In genomic region chr4:165569031-165569430, GRCh38 we compare ENCODE assay signal across 20 cellular contexts.
DNase-seq lines count a peak whose midpoint lies in the region; ATAC-seq, FAIRE-seq and TF ChIP-seq lines count a peak whose summit lies in the region.
"Had no signal": no experiment of that assay in that cellular context is flagged by ENCODE, and none has a peak within 500 bp of the region (broad histone marks: within the 10 kb centered on the region; RNA-seq: fewer than 3 reads in every experiment).

No MANE protein-coding gene starts in this region.

- FAIRE-seq in astrocyte (lab: Jason Lieb, UNC), result no peak
- FAIRE-seq: A549, D721Med, GM12891, GM19239 had no signal

- H3K36me3 Mint-ChIP-seq in astrocyte (ENCODE audit: low read depth, unreplicated experiment), result no peaks in the 10 kb centered on the region
- H3K36me3 Mint-ChIP-seq in activated T-cell treated with anti-CD3 and anti-CD28 coated beads, Interleukin-2, amount 50 U/mL, for 24 hours (ENCODE audit: low read depth), result no peaks in the 10 kb centered on the region
- H3K36me3 Mint-ChIP-seq: CD8-positive, alpha-beta T cell had no signal

- no peak for TF ChIP-seq CTCF in astrocyte (IDR thresholded peaks at IDR 0.05; ENCODE audit: insufficient read depth, low read depth, low read length)

- no peaks in the 10 kb centered on the region for H3K27me3 ChIP-seq in astrocyte (ENCODE audit: insufficient read depth, low read length)
- H3K27me3 ChIP-seq: BLaER1 treated with 17β-estradiol and CSF1 and Interleukin-3, amounts not matched to agents 10 nM and 100 nM had no signal

- H3K9me3 ChIP-seq in astrocyte (ENCODE audit: insufficient read depth, low read depth, low read length), result no peaks in the 10 kb centered on the region
- H3K9me3 ChIP-seq: A549; BLaER1 treated with 17β-estradiol and CSF1 and Interleukin-3, amounts not matched to agents 10 nM and 100 nM; Caco-2 had no signal

- H3K36me3 ChIP-seq in astrocyte (ENCODE audit: insufficient read depth, low read length), result no peaks in the 10 kb centered on the region
- H3K36me3 ChIP-seq: BLaER1 treated with 17β-estradiol and CSF1 and Interleukin-3, amounts not matched to agents 10 nM and 100 nM had no signal

- no peaks in the 10 kb centered on the region for H3K4me1 Mint-ChIP-seq in stimulated activated naive CD8-positive, alpha-beta T cell treated with anti-CD3 and anti-CD28 coated beads, Interleukin-15, amount 100 ng/mL, for 72 hours
- H3K4me1 Mint-ChIP-seq in astrocyte (ENCODE audit: low read depth, unreplicated experiment), result peaks cover 20% of the 10 kb centered on the region
- H3K4me1 Mint-ChIP-seq in activated T-cell treated with anti-CD3 and anti-CD28 coated beads, Interleukin-2, amount 50 U/mL, for 24 hours (ENCODE audit: low read depth), result peaks cover 7% of the 10 kb centered on the region
- H3K4me1 Mint-ChIP-seq: B cell had no signal

- peaks cover 8% of the 10 kb centered on the region for H3K27me3 Mint-ChIP-seq in stimulated activated naive CD8-positive, alpha-beta T cell treated with anti-CD3 and anti-CD28 coated beads, Interleukin-15, amount 100 ng/mL, for 72 hours
- H3K27me3 Mint-ChIP-seq in astrocyte (ENCODE audit: low read depth, unreplicated experiment), result no peaks in the 10 kb centered on the region
- H3K27me3 Mint-ChIP-seq in activated T-cell treated with anti-CD3 and anti-CD28 coated beads, Interleukin-2, amount 50 U/mL, for 24 hours, result peaks cover 6% of the 10 kb centered on the region
- H3K27me3 Mint-ChIP-seq: B cell had no signal

- no peaks in the 10 kb centered on the region for H3K79me2 ChIP-seq in astrocyte (ENCODE audit: insufficient read depth, low read length)

- no peak overlapping the region for H3K27ac Mint-ChIP-seq in stimulated activated naive CD8-positive, alpha-beta T cell treated with anti-CD3 and anti-CD28 coated beads, Interleukin-15, amount 100 ng/mL, for 72 hours
- no peak overlapping the region for H3K27ac Mint-ChIP-seq in astrocyte (ENCODE audit: unreplicated experiment)
- H3K27ac Mint-ChIP-seq in activated T-cell treated with anti-CD3 and anti-CD28 coated beads, Interleukin-2, amount 50 U/mL, for 24 hours, result no peak overlapping the region
- H3K27ac Mint-ChIP-seq: B cell; CD4-positive, alpha-beta T cell; CD8-positive, alpha-beta T cell had no signal

- H3K4me3 ChIP-seq in astrocyte (ENCODE audit: insufficient read depth, low read depth, low read length), result no peak overlapping the region
- H3K4me3 ChIP-seq: A549; BLaER1 treated with 17β-estradiol and CSF1 and Interleukin-3, amounts not matched to agents 10 nM and 100 nM had no signal

- no peak overlapping the region for H3K9ac ChIP-seq in astrocyte (ENCODE audit: low read length)
- H3K9ac ChIP-seq: BLaER1 treated with 17β-estradiol and CSF1 and Interleukin-3, amounts not matched to agents 10 nM and 100 nM had no signal

- H3K9me3 Mint-ChIP-seq in stimulated activated naive CD8-positive, alpha-beta T cell treated with anti-CD3 and anti-CD28 coated beads, Interleukin-15, amount 100 ng/mL, for 72 hours, result peaks cover 0 to 4% of the 10 kb centered on the region in 2 donors
- peaks cover 7% of the 10 kb centered on the region for H3K9me3 Mint-ChIP-seq in astrocyte (ENCODE audit: unreplicated experiment)
- no peaks in the 10 kb centered on the region for H3K9me3 Mint-ChIP-seq in activated T-cell treated with anti-CD3 and anti-CD28 coated beads, Interleukin-2, amount 50 U/mL, for 24 hours
- H3K9me3 Mint-ChIP-seq: CD4-positive, alpha-beta T cell; CD8-positive, alpha-beta T cell had no signal

- peak; percentile 43 for ATAC-seq in stimulated activated naive CD8-positive, alpha-beta T cell treated with anti-CD3 and anti-CD28 coated beads, Interleukin-15, Interleukin-2, amounts not matched to agents 100 U/mL and 50 U/mL, for 24 hours
- ATAC-seq in stimulated activated naive CD8-positive, alpha-beta T cell treated with anti-CD3 and anti-CD28 coated beads, Interleukin-15, amount 100 ng/mL, for 72 hours, result no peak
- no peak for ATAC-seq in HG02623 (IDR thresholded peaks at IDR 0.05; ENCODE audit: unreplicated experiment)
- ATAC-seq: A549; CD8-positive, alpha-beta T cell had no signal

- no peak overlapping the region for H2AFZ ChIP-seq in astrocyte (ENCODE audit: low read depth, low read length)

- H3K4me3 Mint-ChIP-seq in stimulated activated naive CD8-positive, alpha-beta T cell treated with anti-CD3 and anti-CD28 coated beads, Interleukin-15, amount 100 ng/mL, for 72 hours, result no peak overlapping the region
- H3K4me3 Mint-ChIP-seq in astrocyte (ENCODE audit: unreplicated experiment), result no peak overlapping the region
- no peak overlapping the region for H3K4me3 Mint-ChIP-seq in activated T-cell treated with anti-CD3 and anti-CD28 coated beads, Interleukin-2, amount 50 U/mL, for 24 hours
- H3K4me3 Mint-ChIP-seq: B cell; CD4-positive, alpha-beta T cell; CD8-positive, alpha-beta T cell had no signal

- no peak overlapping the region for H3K27ac ChIP-seq in astrocyte (ENCODE audit: low read depth, low read length)
- H3K27ac ChIP-seq: 22Rv1; A549; BLaER1 treated with 17β-estradiol and CSF1 and Interleukin-3, amounts not matched to agents 10 nM and 100 nM; C4-2B had no signal

- DNase-seq in stimulated activated naive CD8-positive, alpha-beta T cell treated with anti-CD3 and anti-CD28 coated beads, Interleukin-15, Interleukin-2, amounts not matched to agents 100 U/mL and 50 U/mL, for 24 hours, result no peak
- DNase-seq in stimulated activated naive CD8-positive, alpha-beta T cell treated with anti-CD3 and anti-CD28 coated beads, Interleukin-15, amount 100 ng/mL, for 72 hours, result no peak
- peak; percentile 51 for DNase-seq in astrocyte (ENCODE audit: low read depth)
- DNase-seq in activated T-cell treated with anti-CD3 and anti-CD28 coated beads, Interleukin-2, amount 50 U/mL, for 24 hours, result no peak
- DNase-seq: AML-193; Caco-2; Calu3; CD4-positive, alpha-beta T cell; CD8-positive, alpha-beta T cell; DMS79 treated with DMSO at 0.1 percent for 48 hours; GF-D8 had no signal

- no peak overlapping the region for H3K4me2 ChIP-seq in astrocyte (ENCODE audit: low read length)
- H3K4me2 ChIP-seq: A549; BLaER1 treated with 17β-estradiol and CSF1 and Interleukin-3, amounts not matched to agents 10 nM and 100 nM had no signal

- H4K20me1 ChIP-seq in astrocyte (ENCODE audit: insufficient read depth, low read length), result no peaks in the 10 kb centered on the region
- H4K20me1 ChIP-seq: BLaER1 treated with 17β-estradiol and CSF1 and Interleukin-3, amounts not matched to agents 10 nM and 100 nM had no signal

- H3K4me1 ChIP-seq in astrocyte (ENCODE audit: insufficient read depth, low read length), result peaks cover 2% of the 10 kb centered on the region
- H3K4me1 ChIP-seq: A549; BLaER1 treated with 17β-estradiol and CSF1 and Interleukin-3, amounts not matched to agents 10 nM and 100 nM; Caco-2 had no signal
